In the genomic region with DNA sequence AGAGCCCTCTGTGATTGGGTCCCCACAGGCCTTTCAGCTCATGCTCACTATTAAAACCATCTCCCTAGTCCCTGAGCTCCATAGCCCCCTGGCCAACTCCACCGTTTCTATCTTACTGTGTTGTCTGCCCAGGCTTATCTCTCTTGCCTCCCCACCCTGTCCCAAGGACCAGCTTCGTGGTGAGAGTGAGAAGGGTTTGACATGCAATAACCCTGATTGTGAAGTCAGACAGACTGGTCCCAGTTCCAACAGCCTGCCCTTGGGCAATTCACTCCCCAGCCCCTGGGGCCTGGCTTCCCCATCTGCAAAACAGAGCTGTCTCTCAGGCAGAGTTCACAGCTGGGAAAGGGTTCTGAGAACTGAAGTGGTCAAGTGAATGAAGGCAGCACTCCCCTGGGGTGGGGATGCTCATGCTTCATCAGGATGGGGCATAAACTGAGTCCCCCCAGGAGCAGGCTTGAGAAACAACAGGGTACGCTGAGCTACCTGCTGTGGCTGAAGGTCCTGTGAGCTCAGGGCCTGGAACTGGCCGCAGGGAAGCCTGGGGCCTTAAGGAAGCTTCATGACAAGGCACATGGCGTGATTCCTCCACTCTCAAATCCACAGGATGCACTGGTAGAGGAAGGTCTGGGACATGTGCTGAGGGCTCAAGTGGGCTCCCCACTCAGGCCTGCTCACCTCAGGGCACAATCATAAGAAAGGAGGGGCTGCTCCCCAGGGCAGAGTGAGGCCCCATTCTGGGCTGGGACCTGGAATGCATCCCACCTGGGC, we compare ENCODE assay signal across 2 cellular contexts.
TF ChIP-seq lines count a peak whose summit lies in the region.

No MANE protein-coding gene starts in this region.

TF ChIP-seq in SK-N-SH treated with all-trans-retinoic acid at 6 μM for 48 hours, 23 proteins besides CTCF, POLR2A, EP300 and RAD21 (continued from another document):
- no peak for TF ChIP-seq ESRRG (CRISPR knock-in tag; IDR thresholded peaks at IDR 0.05)

TF ChIP-seq in SK-N-SH, 30 proteins besides CTCF, POLR2A, EP300 and RAD21 (continued from another document):
- TF ChIP-seq, protein P1, sequence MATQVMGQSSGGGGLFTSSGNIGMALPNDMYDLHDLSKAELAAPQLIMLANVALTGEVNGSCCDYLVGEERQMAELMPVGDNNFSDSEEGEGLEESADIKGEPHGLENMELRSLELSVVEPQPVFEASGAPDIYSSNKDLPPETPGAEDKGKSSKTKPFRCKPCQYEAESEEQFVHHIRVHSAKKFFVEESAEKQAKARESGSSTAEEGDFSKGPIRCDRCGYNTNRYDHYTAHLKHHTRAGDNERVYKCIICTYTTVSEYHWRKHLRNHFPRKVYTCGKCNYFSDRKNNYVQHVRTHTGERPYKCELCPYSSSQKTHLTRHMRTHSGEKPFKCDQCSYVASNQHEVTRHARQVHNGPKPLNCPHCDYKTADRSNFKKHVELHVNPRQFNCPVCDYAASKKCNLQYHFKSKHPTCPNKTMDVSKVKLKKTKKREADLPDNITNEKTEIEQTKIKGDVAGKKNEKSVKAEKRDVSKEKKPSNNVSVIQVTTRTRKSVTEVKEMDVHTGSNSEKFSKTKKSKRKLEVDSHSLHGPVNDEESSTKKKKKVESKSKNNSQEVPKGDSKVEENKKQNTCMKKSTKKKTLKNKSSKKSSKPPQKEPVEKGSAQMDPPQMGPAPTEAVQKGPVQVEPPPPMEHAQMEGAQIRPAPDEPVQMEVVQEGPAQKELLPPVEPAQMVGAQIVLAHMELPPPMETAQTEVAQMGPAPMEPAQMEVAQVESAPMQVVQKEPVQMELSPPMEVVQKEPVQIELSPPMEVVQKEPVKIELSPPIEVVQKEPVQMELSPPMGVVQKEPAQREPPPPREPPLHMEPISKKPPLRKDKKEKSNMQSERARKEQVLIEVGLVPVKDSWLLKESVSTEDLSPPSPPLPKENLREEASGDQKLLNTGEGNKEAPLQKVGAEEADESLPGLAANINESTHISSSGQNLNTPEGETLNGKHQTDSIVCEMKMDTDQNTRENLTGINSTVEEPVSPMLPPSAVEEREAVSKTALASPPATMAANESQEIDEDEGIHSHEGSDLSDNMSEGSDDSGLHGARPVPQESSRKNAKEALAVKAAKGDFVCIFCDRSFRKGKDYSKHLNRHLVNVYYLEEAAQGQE (IDR thresholded peaks at IDR 0.05; ENCODE audit: low read depth, low read length): no peak
- no peak for TF ChIP-seq FOXM1 (IDR thresholded peaks at IDR 0.05; ENCODE audit: low read depth)
- no peak for TF ChIP-seq NFIC (IDR thresholded peaks at IDR 0.05; ENCODE audit: borderline replicate concordance)
- no peak for TF ChIP-seq GABPA (IDR thresholded peaks at IDR 0.05; ENCODE audit: low read depth)
- no peak for TF ChIP-seq FOSL2 (IDR thresholded peaks at IDR 0.05; ENCODE audit: borderline replicate concordance, low read depth)
- no peak for TF ChIP-seq RXRA (IDR thresholded peaks at IDR 0.05; ENCODE audit: borderline replicate concordance, low read depth)
- TF ChIP-seq FOXJ3 (CRISPR knock-in tag; IDR thresholded peaks at IDR 0.05): no peak
- TF ChIP-seq, protein P2, sequence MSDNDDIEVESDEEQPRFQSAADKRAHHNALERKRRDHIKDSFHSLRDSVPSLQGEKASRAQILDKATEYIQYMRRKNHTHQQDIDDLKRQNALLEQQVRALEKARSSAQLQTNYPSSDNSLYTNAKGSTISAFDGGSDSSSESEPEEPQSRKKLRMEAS (IDR thresholded peaks at IDR 0.05; ENCODE audit: low read depth): no peak
- TF ChIP-seq, protein P3, sequence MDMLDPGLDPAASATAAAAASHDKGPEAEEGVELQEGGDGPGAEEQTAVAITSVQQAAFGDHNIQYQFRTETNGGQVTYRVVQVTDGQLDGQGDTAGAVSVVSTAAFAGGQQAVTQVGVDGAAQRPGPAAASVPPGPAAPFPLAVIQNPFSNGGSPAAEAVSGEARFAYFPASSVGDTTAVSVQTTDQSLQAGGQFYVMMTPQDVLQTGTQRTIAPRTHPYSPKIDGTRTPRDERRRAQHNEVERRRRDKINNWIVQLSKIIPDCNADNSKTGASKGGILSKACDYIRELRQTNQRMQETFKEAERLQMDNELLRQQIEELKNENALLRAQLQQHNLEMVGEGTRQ (IDR thresholded peaks at IDR 0.05; ENCODE audit: borderline replicate concordance, low read depth, low read length): no peak
- TF ChIP-seq, protein P4, sequence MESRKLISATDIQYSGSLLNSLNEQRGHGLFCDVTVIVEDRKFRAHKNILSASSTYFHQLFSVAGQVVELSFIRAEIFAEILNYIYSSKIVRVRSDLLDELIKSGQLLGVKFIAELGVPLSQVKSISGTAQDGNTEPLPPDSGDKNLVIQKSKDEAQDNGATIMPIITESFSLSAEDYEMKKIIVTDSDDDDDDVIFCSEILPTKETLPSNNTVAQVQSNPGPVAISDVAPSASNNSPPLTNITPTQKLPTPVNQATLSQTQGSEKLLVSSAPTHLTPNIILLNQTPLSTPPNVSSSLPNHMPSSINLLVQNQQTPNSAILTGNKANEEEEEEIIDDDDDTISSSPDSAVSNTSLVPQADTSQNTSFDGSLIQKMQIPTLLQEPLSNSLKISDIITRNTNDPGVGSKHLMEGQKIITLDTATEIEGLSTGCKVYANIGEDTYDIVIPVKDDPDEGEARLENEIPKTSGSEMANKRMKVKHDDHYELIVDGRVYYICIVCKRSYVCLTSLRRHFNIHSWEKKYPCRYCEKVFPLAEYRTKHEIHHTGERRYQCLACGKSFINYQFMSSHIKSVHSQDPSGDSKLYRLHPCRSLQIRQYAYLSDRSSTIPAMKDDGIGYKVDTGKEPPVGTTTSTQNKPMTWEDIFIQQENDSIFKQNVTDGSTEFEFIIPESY (IDR thresholded peaks at IDR 0.05; ENCODE audit: borderline replicate concordance, low read depth): no peak
- TF ChIP-seq CHD2 (IDR thresholded peaks at IDR 0.05; ENCODE audit: low read length, partially characterized antibody): no peak
- no peak for TF ChIP-seq ELF1 (IDR thresholded peaks at IDR 0.05)
- TF ChIP-seq, protein P5, sequence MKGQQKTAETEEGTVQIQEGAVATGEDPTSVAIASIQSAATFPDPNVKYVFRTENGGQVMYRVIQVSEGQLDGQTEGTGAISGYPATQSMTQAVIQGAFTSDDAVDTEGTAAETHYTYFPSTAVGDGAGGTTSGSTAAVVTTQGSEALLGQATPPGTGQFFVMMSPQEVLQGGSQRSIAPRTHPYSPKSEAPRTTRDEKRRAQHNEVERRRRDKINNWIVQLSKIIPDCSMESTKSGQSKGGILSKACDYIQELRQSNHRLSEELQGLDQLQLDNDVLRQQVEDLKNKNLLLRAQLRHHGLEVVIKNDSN (IDR thresholded peaks at IDR 0.05; ENCODE audit: borderline replicate concordance, low read depth): no peak
- TF ChIP-seq TAF1 (IDR thresholded peaks at IDR 0.05; ENCODE audit: borderline replicate concordance, low read depth, low read length): no peak
- TF ChIP-seq RFX5 (IDR thresholded peaks at IDR 0.05; ENCODE audit: low read length): no peak
- no peak for TF ChIP-seq POLR2AphosphoS5 (IDR thresholded peaks at IDR 0.05; ENCODE audit: low read depth, low read length)
- TF ChIP-seq EZH2phosphoT487 (IDR thresholded peaks at IDR 0.05; ENCODE audit: borderline replicate concordance, low read depth): no peak
